In the genomic region with DNA sequence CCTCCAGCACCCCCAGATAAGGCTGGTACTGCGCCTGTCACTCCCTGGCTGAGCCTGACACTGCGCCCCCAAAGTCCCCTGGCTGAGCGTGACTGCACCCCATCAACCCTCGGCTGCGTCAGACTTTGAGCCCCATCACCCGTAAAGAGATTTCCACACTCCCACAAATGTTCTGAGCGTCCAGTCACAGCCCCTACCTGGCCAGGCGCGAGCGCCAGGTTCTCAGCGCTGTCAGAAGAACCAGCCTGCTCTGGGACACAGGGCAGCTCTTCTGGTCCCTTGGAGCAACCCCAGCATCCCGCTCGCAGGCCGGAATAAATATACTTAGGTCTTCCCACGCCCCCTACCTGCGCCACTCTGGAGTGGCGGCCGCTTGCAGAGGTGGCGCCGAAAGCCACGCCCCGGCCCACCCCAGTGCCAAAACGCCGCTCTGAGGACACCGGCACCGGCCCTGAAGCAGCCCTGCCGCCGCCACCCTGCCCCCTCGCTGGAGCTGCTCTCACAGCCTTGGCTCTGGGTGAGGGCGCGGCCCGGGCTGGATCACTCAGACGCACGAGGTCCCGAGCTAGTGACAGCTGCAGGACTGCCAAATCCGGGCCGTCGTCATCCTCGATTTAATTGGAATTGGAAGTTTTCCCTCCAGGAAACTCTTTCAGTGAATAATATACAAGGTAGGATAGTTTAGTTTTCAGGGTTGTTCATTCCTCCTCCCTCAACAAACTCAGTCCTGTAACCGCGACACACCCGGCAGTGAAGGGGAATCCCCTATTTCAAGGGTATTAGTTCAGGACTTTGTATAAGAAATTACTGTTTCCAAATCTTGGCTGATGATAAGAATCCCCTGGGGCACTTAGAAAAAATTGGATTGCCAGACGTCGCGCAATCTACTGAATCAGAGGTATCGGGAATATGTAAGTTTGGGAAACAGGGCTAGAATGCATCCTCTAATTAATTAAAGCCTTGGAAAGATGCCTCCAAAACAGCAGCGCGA, we compare ENCODE assay signal across 1 cellular context.
TF ChIP-seq lines count a peak whose summit lies in the region.

No MANE protein-coding gene starts in this region.

TF ChIP-seq in H1, 55 proteins besides CTCF, POLR2A, EP300 and RAD21 (continued from another document):
- TF ChIP-seq, protein P1, sequence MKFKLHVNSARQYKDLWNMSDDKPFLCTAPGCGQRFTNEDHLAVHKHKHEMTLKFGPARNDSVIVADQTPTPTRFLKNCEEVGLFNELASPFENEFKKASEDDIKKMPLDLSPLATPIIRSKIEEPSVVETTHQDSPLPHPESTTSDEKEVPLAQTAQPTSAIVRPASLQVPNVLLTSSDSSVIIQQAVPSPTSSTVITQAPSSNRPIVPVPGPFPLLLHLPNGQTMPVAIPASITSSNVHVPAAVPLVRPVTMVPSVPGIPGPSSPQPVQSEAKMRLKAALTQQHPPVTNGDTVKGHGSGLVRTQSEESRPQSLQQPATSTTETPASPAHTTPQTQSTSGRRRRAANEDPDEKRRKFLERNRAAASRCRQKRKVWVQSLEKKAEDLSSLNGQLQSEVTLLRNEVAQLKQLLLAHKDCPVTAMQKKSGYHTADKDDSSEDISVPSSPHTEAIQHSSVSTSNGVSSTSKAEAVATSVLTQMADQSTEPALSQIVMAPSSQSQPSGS (IDR thresholded peaks at IDR 0.05; ENCODE audit: low read length) = no peak
- TF ChIP-seq, protein P2, sequence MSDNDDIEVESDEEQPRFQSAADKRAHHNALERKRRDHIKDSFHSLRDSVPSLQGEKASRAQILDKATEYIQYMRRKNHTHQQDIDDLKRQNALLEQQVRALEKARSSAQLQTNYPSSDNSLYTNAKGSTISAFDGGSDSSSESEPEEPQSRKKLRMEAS (IDR thresholded peaks at IDR 0.05) = no peak; the same call in 1 of the 2 replicates
- TF ChIP-seq TCF12 (IDR thresholded peaks at IDR 0.05; ENCODE audit: low read depth, low read length) (no peak), POU5F1 (IDR thresholded peaks at IDR 0.05; ENCODE audit: low read depth, low read length) (no peak), YY1 (IDR thresholded peaks at IDR 0.05; ENCODE audit: low read depth, low read length) (no peak), SIN3A (conservative IDR thresholded peaks at IDR 0.05 in 1 of 2, IDR thresholded peaks at IDR 0.05 in 1 of 2; ENCODE audit: low read depth in 1 of 2, low read length in 2 of 2) (no peak; a peak in 1 of 4 replicates), TAF1 (IDR thresholded peaks at IDR 0.05; ENCODE audit: low read depth, low read length) (0 out of 2 replicates have a peak, but pooled peaks have one; percentile 12), SIRT6 (IDR thresholded peaks at IDR 0.05; ENCODE audit: low read length) (no peak), SIX5 (IDR thresholded peaks at IDR 0.05; ENCODE audit: low read depth, low read length) (no peak), CTBP2 (IDR thresholded peaks at IDR 0.05; ENCODE audit: borderline replicate concordance, insufficient read depth, insufficient read length, low read length) (peak; percentile 62), HDAC2 (IDR thresholded peaks at IDR 0.05; ENCODE audit: borderline replicate concordance in 1 of 2, low read depth in 2 of 2, low read length in 2 of 2) (peak in 1 of 2 experiments; percentile 82; a peak in 2 of 4 replicates), SP1 (IDR thresholded peaks at IDR 0.05; ENCODE audit: low read depth, low read length) (no peak), PHF8 (conservative IDR thresholded peaks at IDR 0.05; ENCODE audit: low read depth, low read length) (no peak), RFX5 (IDR thresholded peaks at IDR 0.05; ENCODE audit: borderline replicate concordance, low read depth, low read length) (no peak), BACH1 (IDR thresholded peaks at IDR 0.05; ENCODE audit: low read length) (no peak)
- TF ChIP-seq, protein P3, sequence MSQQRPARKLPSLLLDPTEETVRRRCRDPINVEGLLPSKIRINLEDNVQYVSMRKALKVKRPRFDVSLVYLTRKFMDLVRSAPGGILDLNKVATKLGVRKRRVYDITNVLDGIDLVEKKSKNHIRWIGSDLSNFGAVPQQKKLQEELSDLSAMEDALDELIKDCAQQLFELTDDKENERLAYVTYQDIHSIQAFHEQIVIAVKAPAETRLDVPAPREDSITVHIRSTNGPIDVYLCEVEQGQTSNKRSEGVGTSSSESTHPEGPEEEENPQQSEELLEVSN (IDR thresholded peaks at IDR 0.05) = no peak
TF ChIP-seq in H1: peak in this region for 5.
